Comparison of ENCODE assay signal across 1 cellular context in genomic region chr5:94360382-94360781, GRCh38.
TF ChIP-seq lines count a peak whose summit lies in the region.

No MANE protein-coding gene starts in this region.

TF ChIP-seq in H1, 55 proteins besides CTCF, POLR2A, EP300 and RAD21:
- TF ChIP-seq JUND (IDR thresholded peaks at IDR 0.05; ENCODE audit: low read length), result no peak
- peak; percentile 50; the same call in 1 of the 2 replicates for TF ChIP-seq POLR2AphosphoS5 (IDR thresholded peaks at IDR 0.05; ENCODE audit: low read depth, low read length)
- TF ChIP-seq EGR1 (IDR thresholded peaks at IDR 0.05; ENCODE audit: borderline replicate concordance, low read depth, low read length), result no peak
- TF ChIP-seq HDAC2 (IDR thresholded peaks at IDR 0.05; ENCODE audit: borderline replicate concordance in 1 of 2, low read depth in 2 of 2, low read length in 2 of 2), result no peak
- no peak for TF ChIP-seq CHD1 (IDR thresholded peaks at IDR 0.05; ENCODE audit: low read depth, low read length)
- no peak for TF ChIP-seq PHF8 (conservative IDR thresholded peaks at IDR 0.05; ENCODE audit: low read depth, low read length)
- 0 out of 2 replicates have a peak, but pooled peaks have one; percentile 43 for TF ChIP-seq TAF1 (IDR thresholded peaks at IDR 0.05; ENCODE audit: low read depth, low read length)
- TF ChIP-seq, protein P1, sequence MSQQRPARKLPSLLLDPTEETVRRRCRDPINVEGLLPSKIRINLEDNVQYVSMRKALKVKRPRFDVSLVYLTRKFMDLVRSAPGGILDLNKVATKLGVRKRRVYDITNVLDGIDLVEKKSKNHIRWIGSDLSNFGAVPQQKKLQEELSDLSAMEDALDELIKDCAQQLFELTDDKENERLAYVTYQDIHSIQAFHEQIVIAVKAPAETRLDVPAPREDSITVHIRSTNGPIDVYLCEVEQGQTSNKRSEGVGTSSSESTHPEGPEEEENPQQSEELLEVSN (IDR thresholded peaks at IDR 0.05), result no peak
- TF ChIP-seq TEAD4 (IDR thresholded peaks at IDR 0.05; ENCODE audit: low read depth, low read length), result no peak
